Comparison of ENCODE assay signal across 8 cellular contexts in genomic region chr1:155961937-155962336, GRCh38. TPM values are rescaled to one million over a fixed set of nuclear protein-coding genes. Genes with fewer than 3 reads are reported as not detected.
A peak's percentile ranks its signal among the peaks of the same experiment; 100 is the strongest.
DNase-seq lines count a peak whose midpoint lies in the region; ATAC-seq and TF ChIP-seq lines count a peak whose summit lies in the region.

No MANE protein-coding gene starts in this region.

- H2AFZ ChIP-seq in MM.1S (ENCODE audit: low read length): no peak overlapping the region

- H3K9me2 ChIP-seq in MM.1S (replicated peaks; ENCODE audit: insufficient read depth, low read length): no peaks in the 10 kb centered on the region

- no peaks in the 10 kb centered on the region for H3K27me3 ChIP-seq in MM.1S (replicated peaks; ENCODE audit: insufficient read depth, low read length)

- TF ChIP-seq CTCF in GM13977 (IDR thresholded peaks at IDR 0.05; ENCODE audit: extremely low read depth, insufficient read depth, missing control alignments) (peak; percentile 19), MM.1S (IDR thresholded peaks at IDR 0.05; ENCODE audit: low read length) (no peak)
- TF ChIP-seq CTCF in activated CD8-positive, alpha-beta T cell treated with anti-CD3 and anti-CD28 coated beads for 36 hours (IDR thresholded peaks at IDR 0.05): no peak

- peaks cover 16% of the 10 kb centered on the region for H3F3A ChIP-seq in MM.1S (ENCODE audit: insufficient read depth, low read length)

- peaks cover 70% of the 10 kb centered on the region for H3K36me3 Mint-ChIP-seq in activated CD8-positive, alpha-beta T cell treated with anti-CD3 and anti-CD28 coated beads for 36 hours (ENCODE audit: low read depth)

- H3K9ac ChIP-seq in MM.1S (ENCODE audit: low read length): no peak overlapping the region

- H4K20me1 ChIP-seq in MM.1S (ENCODE audit: insufficient read depth, low read length): peaks cover 7% of the 10 kb centered on the region; the same call in 1 of the 2 replicates

- peaks cover 94% of the 10 kb centered on the region for H3K79me2 ChIP-seq in MM.1S (ENCODE audit: low read length)

- H3K9me3 Mint-ChIP-seq in activated CD8-positive, alpha-beta T cell treated with anti-CD3 and anti-CD28 coated beads for 36 hours: no peaks in the 10 kb centered on the region

- in situ Hi-C loops in GM13977 (cut with MboI; ENCODE audit: low pct_unique_long_range_greater_than_20kb, low sequenced_read_pairs, unreplicated experiment): no loop called here

- peaks cover 47% of the 10 kb centered on the region for H3K36me3 ChIP-seq in MM.1S (replicated peaks; ENCODE audit: insufficient read depth, low read length)

- ATAC-seq in activated CD8-positive, alpha-beta T cell treated with anti-CD3 and anti-CD28 coated beads for 36 hours: peak; percentile 50
- peak; percentile 39 for ATAC-seq in Right ventricle myocardium inferior

- no peak overlapping the region for H3K4me2 ChIP-seq in MM.1S (ENCODE audit: low read depth, low read length)

- H3K4me3 ChIP-seq in MM.1S (ENCODE audit: low read length): no peak overlapping the region

- no peaks in the 10 kb centered on the region for H3K9me3 ChIP-seq in MM.1S (replicated peaks; ENCODE audit: insufficient read depth, low read length)

- H3K27ac ChIP-seq in MM.1S (ENCODE audit: low read length): no peak overlapping the region

- H3K4me1 Mint-ChIP-seq in activated CD8-positive, alpha-beta T cell treated with anti-CD3 and anti-CD28 coated beads for 36 hours (ENCODE audit: low read depth): peaks cover 14% of the 10 kb centered on the region

- H3K4me1 ChIP-seq in MM.1S (ENCODE audit: low read length): 0 out of 2 replicates have a peak, but pooled peaks cover 21% of the 10 kb centered on the region

- H3K27me3 Mint-ChIP-seq in activated CD8-positive, alpha-beta T cell treated with anti-CD3 and anti-CD28 coated beads for 36 hours: no peaks in the 10 kb centered on the region

- H3K4me3 Mint-ChIP-seq in activated CD8-positive, alpha-beta T cell treated with anti-CD3 and anti-CD28 coated beads for 36 hours: no peak overlapping the region

- POLR2A ChIA-PET in activated CD8-positive, alpha-beta T cell treated with anti-CD3 and anti-CD28 coated beads for 36 hours (lab: Charles Lee): interaction anchor here (1.4 to 4.3 kb wide), 2 partner anchors 12 to 16 kb away, joined by 5 to 16 read pairs; no protein-coding TSS in a partner anchor

- intact Hi-C loops in activated CD8-positive, alpha-beta T cell treated with anti-CD3 and anti-CD28 coated beads for 36 hours (cut with micrococcal nuclease): no loop called here
- intact Hi-C loops in Right ventricle myocardium inferior (cut with DNase I): loop anchor here (2.0 kb wide), 2 partner anchors 17 to 21 kb away; partner anchors contain the start of genes ARHGEF2 and RXFP4

- DNase-seq in 8988T: peak; percentile 93
- DNase-seq in GM13977 (ENCODE audit: low spot score): no peak
- DNase-seq in activated CD8-positive, alpha-beta T cell treated with anti-CD3 and anti-CD28 coated beads for 36 hours: no peak
- DNase-seq in Right ventricle myocardium inferior (ENCODE audit: missing footprints): peak; percentile 83
- DNase-seq in smooth muscle cell of the brain vasculature (ENCODE audit: low read depth, low spot score): peak; percentile 76
- DNase-seq in NCI-H524 (lab: John Stamatoyannopoulos, UW): no peak
- DNase-seq in T-helper 9 cell: no peak
- DNase-seq in MM.1S: no peak

- CTCF ChIA-PET in activated CD8-positive, alpha-beta T cell treated with anti-CD3 and anti-CD28 coated beads for 36 hours (lab: Charles Lee): interaction anchor here (0.6 to 2.0 kb wide), 2 partner anchors 17 to 24 kb away, joined by 3 to 4 read pairs; no protein-coding TSS in a partner anchor

- H3K27ac Mint-ChIP-seq in activated CD8-positive, alpha-beta T cell treated with anti-CD3 and anti-CD28 coated beads for 36 hours: peak overlapping the region; percentile 70

RNA-seq across cellular contexts. Expression of gene ARHGEF2, which starts 16.4 kb away (rescaled TPM):
- 100 to 1,000 TPM; 147 to 150 TPM for total RNA-seq in activated CD8-positive, alpha-beta T cell treated with anti-CD3 and anti-CD28 coated beads for 36 hours
- total RNA-seq in Right ventricle myocardium inferior: 61.8 TPM

RNA-seq across cellular contexts. Expression of gene RXFP4, which starts 20.5 kb away (rescaled TPM):
- total RNA-seq in activated CD8-positive, alpha-beta T cell treated with anti-CD3 and anti-CD28 coated beads for 36 hours: not detected
- total RNA-seq in Right ventricle myocardium inferior: not detected

RNA-seq across cellular contexts. Expression of gene KHDC4, which starts 27.7 kb away (rescaled TPM):
- 10 to 100 TPM; 68.1 to 71.3 TPM for total RNA-seq in activated CD8-positive, alpha-beta T cell treated with anti-CD3 and anti-CD28 coated beads for 36 hours
- 22.0 TPM for total RNA-seq in Right ventricle myocardium inferior

RNA-seq across cellular contexts. Expression of gene RIT1, which starts 50.8 kb away (rescaled TPM):
- total RNA-seq in activated CD8-positive, alpha-beta T cell treated with anti-CD3 and anti-CD28 coated beads for 36 hours: 10 to 100 TPM; 21.6 to 24.1 TPM
- 21.7 TPM for total RNA-seq in Right ventricle myocardium inferior

RNA-seq across cellular contexts. Expression of gene SSR2, which starts 58.8 kb away (rescaled TPM):
- total RNA-seq in activated CD8-positive, alpha-beta T cell treated with anti-CD3 and anti-CD28 coated beads for 36 hours: 100 to 1,000 TPM; 148 to 150 TPM
- 79.9 TPM for total RNA-seq in Right ventricle myocardium inferior

Comparison
In these comparisons a context has a peak if more than half of its experiments do, and no peak if none do; other contexts are left out.
1. DNase-seq: peak in 8988T (single experiment), Right ventricle myocardium inferior (single experiment) and smooth muscle cell of the brain vasculature (single experiment); none in GM13977 (single experiment), activated CD8-positive, alpha-beta T cell treated with anti-CD3 and anti-CD28 coated beads for 36 hours (single experiment), NCI-H524 (0 of 2), T-helper 9 cell (single experiment) and MM.1S (single experiment).